10 cellular contexts compared by ENCODE assay signal in the genomic region with DNA sequence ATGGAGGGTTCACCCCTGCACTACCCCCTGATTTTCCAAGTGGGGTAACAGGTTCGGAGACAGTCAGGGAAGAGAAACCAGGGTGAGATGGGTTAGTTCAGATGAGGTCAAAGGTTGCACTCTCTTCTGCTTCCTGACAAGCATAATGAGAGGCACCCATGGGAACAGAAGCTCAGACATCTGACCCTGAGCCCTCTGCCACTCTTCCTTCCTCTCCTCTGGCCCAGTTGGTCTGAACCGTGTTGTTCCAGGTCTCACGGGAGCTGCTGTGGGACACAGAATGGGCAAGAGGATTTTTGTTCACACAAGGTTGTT. TPM values are rescaled to one million over a fixed set of nuclear protein-coding genes. Genes with fewer than 3 reads are reported as not detected.
DNase-seq lines count a peak whose midpoint lies in the region; ATAC-seq, FAIRE-seq and TF ChIP-seq lines count a peak whose summit lies in the region.
"Had no signal": no experiment of that assay in that cellular context is flagged by ENCODE, and none has a peak within 500 bp of the region (broad histone marks: within the 10 kb centered on the region; RNA-seq: fewer than 3 reads in every experiment).

No MANE protein-coding gene starts in this region.

- no peaks in the 10 kb centered on the region for H3K27me3 Mint-ChIP-seq in CD4-positive, alpha-beta memory T cell

- H3K27me3 ChIP-seq in CD4-positive, alpha-beta memory T cell (ENCODE audit: insufficient read depth, low read length): no peaks in the 10 kb centered on the region
- H3K27me3 ChIP-seq in RWPE2 (ENCODE audit: insufficient read depth, poor library complexity, severe bottlenecking): no peaks in the 10 kb centered on the region
- no peaks in the 10 kb centered on the region for H3K27me3 ChIP-seq in endothelial cell of umbilical vein (ENCODE audit: control insufficient read depth in 2 of 2, insufficient read depth in 2 of 2, low read length in 2 of 2)
- H3K27me3 ChIP-seq in prostate gland (replicated peaks; ENCODE audit: insufficient read depth): no peaks in the 10 kb centered on the region
- H3K27me3 ChIP-seq in H7 (ENCODE audit: control insufficient read depth, insufficient read depth, low read length): no peaks in the 10 kb centered on the region
- H3K27me3 ChIP-seq: SJSA1 had no signal

- H3K79me2 ChIP-seq in endothelial cell of umbilical vein (ENCODE audit: control insufficient read depth, insufficient read depth, low read length): no peaks in the 10 kb centered on the region

- WGBS in prostate gland: 53% methylated on average over 3 of the region's 3 CpGs

- no peak overlapping the region for H3K27ac ChIP-seq in CD4-positive, alpha-beta memory T cell (ENCODE audit: low read depth, low read length)
- H3K27ac ChIP-seq in RWPE2 (ENCODE audit: poor library complexity, severe bottlenecking) (peak overlapping the region; percentile 99), endothelial cell of umbilical vein (ENCODE audit: insufficient read depth, low read depth, low read length) (peak overlapping the region; percentile 35), prostate gland (peak overlapping the region; percentile 83 to 87)
- H3K27ac ChIP-seq: SJSA1 had no signal

- intact Hi-C loops in CD4-positive, alpha-beta memory T cell (cut with micrococcal nuclease): no loop called here
- intact Hi-C loops in endothelial cell of umbilical vein (cut with micrococcal nuclease): loop anchor here (5.0 kb wide), 1 partner anchor 144 kb away; no protein-coding TSS in a partner anchor
- intact Hi-C loops in prostate gland (cut with DNase I): loop anchor here (5.0 kb wide), 1 partner anchor 44 kb away; a partner anchor contains a TSS

- no peak for TF ChIP-seq CTCF in RWPE2 (IDR thresholded peaks at IDR 0.05; ENCODE audit: poor library complexity, severe bottlenecking)
- TF ChIP-seq CTCF in endothelial cell of umbilical vein (IDR thresholded peaks at IDR 0.05; ENCODE audit: extremely low read depth in 1 of 2, insufficient read depth in 1 of 2, low read depth in 1 of 2, low read length in 2 of 2): no peak
- TF ChIP-seq CTCF in prostate gland (IDR thresholded peaks at IDR 0.05): no peak

- no peak overlapping the region for H3K9ac ChIP-seq in endothelial cell of umbilical vein (replicated peaks; ENCODE audit: extremely low read depth, insufficient read depth, low read length)

- no peak for DNase-seq in CD4-positive, alpha-beta memory T cell
- DNase-seq in RWPE2 (ENCODE audit: low spot score) (no peak), endothelial cell of umbilical vein (ENCODE audit: low read depth, low spot score) (no peak), prostate gland (ENCODE audit: low spot score) (no peak), erythroblast (lab: John Stamatoyannopoulos, UW) (no peak), activated gamma-delta T cell treated with Interleukin-2 at 50 U/mL for 16 hours (no peak), H7 (no peak)

- no peaks in the 10 kb centered on the region for H3K9me1 ChIP-seq in endothelial cell of umbilical vein (replicated peaks; ENCODE audit: control insufficient read depth, extremely low read depth, insufficient read depth, low read length)

- H3K9me3 Mint-ChIP-seq in CD4-positive, alpha-beta memory T cell: no peaks in the 10 kb centered on the region

- no peak for TF ChIP-seq POLR2A in endothelial cell of umbilical vein (IDR thresholded peaks at IDR 0.05; ENCODE audit: low read depth, low read length)
- no peak for TF ChIP-seq POLR2A in prostate gland (IDR thresholded peaks at IDR 0.05)
- no peak for TF ChIP-seq POLR2A in erythroblast (IDR thresholded peaks at IDR 0.05; ENCODE audit: low read length)

- BruUV-seq in endothelial cell of umbilical vein (replicated peaks; lab: Mats Ljungman, UMichigan): no TSS peak

- H4K20me1 ChIP-seq in endothelial cell of umbilical vein (replicated peaks; ENCODE audit: control insufficient read depth, extremely low read depth, insufficient read depth, low read length): no peaks in the 10 kb centered on the region

- H3K4me1 Mint-ChIP-seq in CD4-positive, alpha-beta memory T cell: peaks cover 40 to 70% (median 55%) of the 10 kb centered on the region in 4 donors

- no peak overlapping the region for H3K4me2 ChIP-seq in endothelial cell of umbilical vein (ENCODE audit: insufficient read depth, low read length)

- H3K27ac Mint-ChIP-seq in CD4-positive, alpha-beta memory T cell: peak overlapping the region; percentile 82 to 99 (median 94)

- dilution Hi-C loops in endothelial cell of umbilical vein (cut with MboI; ENCODE audit: extremely low pct_ligation_motif_present, low sequenced_read_pairs): no loop called here

- H3K4me1 ChIP-seq in CD4-positive, alpha-beta memory T cell (ENCODE audit: insufficient read depth, low read length): peaks cover 71% of the 10 kb centered on the region
- H3K4me1 ChIP-seq in RWPE2 (ENCODE audit: insufficient read depth, poor library complexity, severe bottlenecking) (peaks cover 37% of the 10 kb centered on the region), endothelial cell of umbilical vein (ENCODE audit: control insufficient read depth, extremely low read depth, insufficient read depth, low read length) (peaks cover 50% of the 10 kb centered on the region), prostate gland (replicated peaks) (peaks cover 20% of the 10 kb centered on the region)

- no peak overlapping the region for H2AFZ ChIP-seq in endothelial cell of umbilical vein (ENCODE audit: low read depth, low read length)

- CTCF ChIA-PET in CD4-positive, alpha-beta memory T cell (lab: Charles Lee; ENCODE audit: partially characterized antibody): interaction anchor here (0.6 to 2.3 kb wide), 8 partner anchors 15 to 190 kb away, joined by 3 to 23 read pairs (median 4); a partner anchor contains a TSS
- CTCF ChIA-PET in endothelial cell of umbilical vein (lab: Charles Lee): interaction anchor here (0.9 to 1.0 kb wide), 2 partner anchors 9 to 41 kb away, joined by 3 to 7 read pairs; no protein-coding TSS in a partner anchor

- ATAC-seq in RWPE2 (ENCODE audit: low read depth) (no peak), HG03159 (IDR thresholded peaks at IDR 0.05; ENCODE audit: unreplicated experiment) (no peak)

- H3K9me3 ChIP-seq in CD4-positive, alpha-beta memory T cell (ENCODE audit: control insufficient read depth in 1 of 2, low read length in 2 of 2): no peaks in the 10 kb centered on the region
- no peaks in the 10 kb centered on the region for H3K9me3 ChIP-seq in RWPE2 (ENCODE audit: severe bottlenecking)
- H3K9me3 ChIP-seq in endothelial cell of umbilical vein (replicated peaks; ENCODE audit: control insufficient read depth, insufficient read depth, low read length): no peaks in the 10 kb centered on the region
- H3K9me3 ChIP-seq in prostate gland: no peaks in the 10 kb centered on the region
- H3K9me3 ChIP-seq: SJSA1 had no signal

- FAIRE-seq in endothelial cell of umbilical vein (lab: Jason Lieb, UNC): no peak
- FAIRE-seq: frontal cortex had no signal

- H3K4me3 Mint-ChIP-seq in CD4-positive, alpha-beta memory T cell: peak overlapping the region in 7 of 8 donors; percentile 8 to 77 (median 58)

- no peaks in the 10 kb centered on the region for H3K36me3 Mint-ChIP-seq in CD4-positive, alpha-beta memory T cell

- no peak overlapping the region for H3K4me3 ChIP-seq in CD4-positive, alpha-beta memory T cell (ENCODE audit: low read length in 2 of 2)
- H3K4me3 ChIP-seq in RWPE2 (ENCODE audit: severe bottlenecking) (no peak overlapping the region), endothelial cell of umbilical vein (replicated peaks in 1 of 3; ENCODE audit: insufficient read depth in 1 of 3, low read depth in 1 of 3, low read length in 3 of 3) (no peak overlapping the region), prostate gland (no peak overlapping the region), H7 (ENCODE audit: insufficient read depth, low read depth, low read length) (no peak overlapping the region)
- H3K4me3 ChIP-seq: SJSA1 had no signal

- no peaks in the 10 kb centered on the region for H3K36me3 ChIP-seq in CD4-positive, alpha-beta memory T cell (ENCODE audit: insufficient read depth, low read length)
- H3K36me3 ChIP-seq in RWPE2 (ENCODE audit: low read depth) (no peaks in the 10 kb centered on the region), endothelial cell of umbilical vein (ENCODE audit: control insufficient read depth in 2 of 2, extremely low read depth in 1 of 2, insufficient read depth in 2 of 2, low read length in 2 of 2) (no peaks in the 10 kb centered on the region), prostate gland (no peaks in the 10 kb centered on the region), H7 (replicated peaks; ENCODE audit: control insufficient read depth, insufficient read depth, low read length) (no peaks in the 10 kb centered on the region)
- H3K36me3 ChIP-seq: SJSA1 had no signal

- POLR2A ChIA-PET in CD4-positive, alpha-beta memory T cell (lab: Charles Lee; ENCODE audit: partially characterized antibody): interaction anchor here (1.0 to 13.9 kb wide), 11 partner anchors 10 to 228 kb away, joined by 3 to 368 read pairs (median 8); a partner anchor contains a TSS
- POLR2A ChIA-PET in endothelial cell of umbilical vein (lab: Charles Lee): interaction anchor here (1.5 to 2.0 kb wide), 2 partner anchors 42 to 43 kb away, joined by 3 to 8 read pairs; a partner anchor contains a TSS

RNA-seq across cellular contexts. Expression of a gene that starts 38.4 kb away (rescaled TPM):
- total RNA-seq in CD4-positive, alpha-beta memory T cell: 10 to 100 TPM; 26.3 to 26.7 TPM
- polyA plus RNA-seq in CD4-positive, alpha-beta memory T cell: 10 to 100 TPM; 13.4 to 26.2 TPM
- total RNA-seq in endothelial cell of umbilical vein (44.2 and 45.2 TPM in 2 replicates), prostate gland (10 to 100 TPM; 33.0 to 55.9 TPM)
- polyA plus RNA-seq in endothelial cell of umbilical vein: 25.0 and 27.2 TPM in 2 replicates
- 28.7 and 29.4 TPM in 2 replicates for polyA plus RNA-seq in endothelial cell of umbilical vein (2011; cell fraction: cytosol; rRNA removed)
- polyA plus RNA-seq in endothelial cell of umbilical vein (2011; cell fraction: nucleus; rRNA removed): 47.2 and 50.5 TPM in 2 replicates
- polyA plus RNA-seq in endothelial cell of umbilical vein (2012): 23.5 and 23.7 TPM in 2 replicates
- 25.7 and 28.2 TPM in 2 replicates for polyA minus RNA-seq in endothelial cell of umbilical vein
- 20.3 TPM for polyA minus RNA-seq in endothelial cell of umbilical vein (2011; cell fraction: cytosol; rRNA and poly(A)+ RNA removed)
- polyA minus RNA-seq in endothelial cell of umbilical vein (2011; cell fraction: nucleus; rRNA and poly(A)+ RNA removed): 30.6 and 33.3 TPM in 2 replicates
- total RNA-seq in H7 (2014; rRNA removed; shearing (Covaris generic)): 18.8 and 19.3 TPM in 2 replicates

RNA-seq across cellular contexts. Expression of a gene that starts 42.6 kb away (rescaled TPM):
- 10 to 100 TPM; 23.1 to 24.5 TPM for total RNA-seq in CD4-positive, alpha-beta memory T cell
- 100 to 1,000 TPM; 154 to 635 TPM for polyA plus RNA-seq in CD4-positive, alpha-beta memory T cell
- total RNA-seq in endothelial cell of umbilical vein (53.0 and 60.4 TPM in 2 replicates), prostate gland (100 to 1,000 TPM; 259 to 265 TPM)
- polyA plus RNA-seq in endothelial cell of umbilical vein: 64.2 and 65.3 TPM in 2 replicates
- 36.6 and 46.9 TPM in 2 replicates for polyA plus RNA-seq in endothelial cell of umbilical vein (2011; cell fraction: cytosol; rRNA removed)
- 55.1 and 67.4 TPM in 2 replicates for polyA plus RNA-seq in endothelial cell of umbilical vein (2011; cell fraction: nucleus; rRNA removed)
- 35.9 and 40.5 TPM in 2 replicates for polyA plus RNA-seq in endothelial cell of umbilical vein (2012)
- 64.6 and 66.6 TPM in 2 replicates for polyA minus RNA-seq in endothelial cell of umbilical vein
- 248 TPM for polyA minus RNA-seq in endothelial cell of umbilical vein (2011; cell fraction: cytosol; rRNA and poly(A)+ RNA removed)
- polyA minus RNA-seq in endothelial cell of umbilical vein (2011; cell fraction: nucleus; rRNA and poly(A)+ RNA removed): 57.9 and 87.9 TPM in 2 replicates
- total RNA-seq in H7 (2014; rRNA removed; shearing (Covaris generic)): 54.2 and 123 TPM in 2 replicates
